In the genomic region with DNA sequence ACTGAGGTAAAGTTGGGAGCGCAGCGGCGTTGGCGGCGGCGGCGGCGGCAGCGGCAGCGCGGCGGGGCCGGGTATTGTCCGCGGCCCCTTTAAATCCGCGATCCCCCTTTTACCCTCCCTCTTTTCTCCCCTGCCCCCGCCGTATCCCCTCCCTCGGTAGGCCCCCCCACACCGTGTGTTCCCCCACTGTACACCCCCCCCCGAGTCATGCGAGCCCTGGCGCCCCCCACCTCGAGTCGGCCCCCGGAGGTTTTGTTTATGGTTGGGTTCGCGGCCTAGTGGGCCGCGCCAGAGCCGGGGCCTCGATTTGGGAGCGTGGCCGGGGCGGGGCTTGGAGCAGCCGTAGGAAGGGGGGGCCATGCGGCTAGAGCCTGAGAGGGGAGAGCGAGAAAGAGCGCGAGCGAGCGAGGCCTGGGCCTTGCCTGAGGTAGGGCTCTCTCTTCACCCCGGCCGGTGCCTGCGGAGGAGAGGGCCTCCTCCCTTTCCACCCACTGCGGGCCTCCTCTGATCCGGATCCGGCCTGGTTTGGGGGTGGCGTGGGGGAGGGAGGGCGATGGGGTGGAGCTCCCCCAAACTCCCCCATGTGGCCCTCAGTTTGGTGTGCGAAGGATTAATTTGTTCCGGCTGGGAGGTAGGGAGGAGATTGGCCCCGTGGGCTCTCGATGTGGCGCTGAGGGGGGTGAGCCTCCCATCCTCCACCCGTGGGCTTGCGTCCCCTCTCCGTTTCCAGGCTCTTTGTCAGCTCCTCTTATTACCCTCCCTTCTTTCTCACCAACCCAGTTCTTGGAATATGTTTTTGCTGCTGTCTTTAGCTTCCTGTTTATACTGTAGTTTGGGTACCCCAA, we compare ENCODE assay signal across 8 cellular contexts. TPM values are rescaled to one million over a fixed set of nuclear protein-coding genes. Genes with fewer than 3 reads are reported as not detected.
A peak's percentile ranks its signal among the peaks of the same experiment; 100 is the strongest.
DNase-seq lines count a peak whose midpoint lies in the region; ATAC-seq and TF ChIP-seq lines count a peak whose summit lies in the region.

No MANE protein-coding gene starts in this region.

- peak overlapping the region; percentile 89 for H3K27ac ChIP-seq in temporal lobe (ENCODE audit: low read depth, low read length)

- TF ChIP-seq CTCF in omental fat pad (IDR thresholded peaks at IDR 0.05): no peak

- ATAC-seq in HG02973 (IDR thresholded peaks at IDR 0.05; ENCODE audit: unreplicated experiment): peak; percentile 12
- ATAC-seq in omental fat pad (ENCODE audit: low FRiP score): peak; percentile 31

- DNase-seq in NCI-H446 (lab: John Stamatoyannopoulos, UW) (peak; percentile 21 to 61), NCI-H446 treated with DMSO at 0.1 percent for 48 hours (lab: John Stamatoyannopoulos, UW) (no peak), RPMI7951 (ENCODE audit: low read depth) (peak; percentile 58), activated gamma-delta T cell (lab: John Stamatoyannopoulos, UW) (peak; percentile 58), germinal center (ENCODE audit: low spot score) (peak; percentile 58), omental fat pad (ENCODE audit: low spot score) (no peak)

RNA-seq across cellular contexts. Expression of a gene that starts 0.4 kb away (rescaled TPM):
- 52.8 and 73.8 TPM in 2 replicates for total RNA-seq in RPMI7951 (2014; rRNA removed; shearing (Covaris generic))
- total RNA-seq in omental fat pad (10 to 100 TPM; 51.9 to 92.1 (median 73.6) TPM), temporal lobe (44.0 TPM)

RNA-seq across cellular contexts. Expression of a gene that starts 15.1 kb away (rescaled TPM):
- not detected in 2 replicates for total RNA-seq in RPMI7951 (2014; rRNA removed; shearing (Covaris generic))
- total RNA-seq in omental fat pad: not detected
- total RNA-seq in temporal lobe: not detected

RNA-seq across cellular contexts. Expression of a gene that starts 29.3 kb away (rescaled TPM):
- 499 and 606 TPM in 2 replicates for total RNA-seq in RPMI7951 (2014; rRNA removed; shearing (Covaris generic))
- total RNA-seq in omental fat pad (100 to 1,000 TPM; 285 to 611 (median 352) TPM), temporal lobe (127 TPM)

RNA-seq across cellular contexts. Expression of a gene that starts 51.2 kb away (rescaled TPM):
- 107 and 122 TPM in 2 replicates for total RNA-seq in RPMI7951 (2014; rRNA removed; shearing (Covaris generic))
- total RNA-seq in omental fat pad: 100 to 1,000 TPM in 3 of 4 donors, 10 to 100 TPM in 1; 64.4 to 114 (median 103) TPM
- total RNA-seq in temporal lobe: 41.1 TPM

Comparison
In these comparisons a context has a peak if more than half of its experiments do, and no peak if none do; other contexts are left out.
1. DNase-seq: peak in NCI-H446 (2 of 2), RPMI7951 (single experiment), activated gamma-delta T cell (single experiment) and germinal center (single experiment); none in NCI-H446 treated with DMSO at 0.1 percent for 48 hours (single experiment) and omental fat pad (single experiment).